28 cellular contexts compared by ENCODE assay signal in genomic region chr7:157439149-157439548, GRCh38.
"Had no signal": no experiment of that assay in that cellular context is flagged by ENCODE, and none has a peak within 500 bp of the region (broad histone marks: within the 10 kb centered on the region; RNA-seq: fewer than 3 reads in every experiment).

No MANE protein-coding gene starts in this region.

- H3K36me3 ChIP-seq: adrenal gland, colonic mucosa, esophagus muscularis mucosa, gastrocnemius medialis, ovary, right atrium auricular region, uterus had no signal

- H3K27ac Mint-ChIP-seq: activated naive CD8-positive, alpha-beta T cell; activated T-cell treated with anti-CD3 and anti-CD28 coated beads, Interleukin-2, amount 50 U/mL, for 72 hours; stimulated activated memory B cell treated with anti-CD40 and anti-IgM and Interleukin-4, amounts not matched to agents 10 μg/mL and 1 μg/mL and 100 μg/mL, for 72 hours; T-helper 2 cell treated with Interferon-gamma antibody and Interleukin-4, amounts not matched to agents 5 μg/mL and 100 μg/mL, for 36 hours had no signal

- H3K36me3 Mint-ChIP-seq: activated naive CD8-positive, alpha-beta T cell; stimulated activated memory B cell treated with anti-CD40 and anti-IgM and Interleukin-4, amounts not matched to agents 10 μg/mL and 1 μg/mL and 100 μg/mL, for 72 hours had no signal

- DNase-seq: activated CD4-positive, CD25-positive, alpha-beta regulatory T cell treated with anti-CD3 and anti-CD28 coated beads, Interleukin-2, amount 50 U/mL, for 72 hours; activated gamma-delta T cell treated with Interleukin-2 at 50 U/mL for 16 hours; activated T-cell treated with anti-CD3 and anti-CD28 coated beads, Interleukin-2, amount 50 U/mL, for 72 hours; colonic mucosa; effector memory CD8-positive, alpha-beta T cell; hypothalamus; mesendoderm; naive B cell; SK-N-SH; stimulated activated CD4-positive, alpha-beta T cell treated with anti-CD3 and anti-CD28 coated beads, Interleukin-1b, Interleukin-23, amount 100 ng/mL, for 48 hours; trophoblast cell; uterus had no signal

- ATAC-seq: activated T-cell treated with anti-CD3 and anti-CD28 coated beads, Interleukin-2, amount 50 U/mL, for 72 hours; effector memory CD8-positive, alpha-beta T cell; gastrocnemius medialis; left colon; psoas muscle; stimulated activated memory B cell treated with anti-CD40 and anti-IgM and Interleukin-4, amounts not matched to agents 10 μg/mL and 1 μg/mL and 100 μg/mL, for 72 hours had no signal

- H3K27me3 ChIP-seq: adrenal gland, colonic mucosa, dorsolateral prefrontal cortex, gastrocnemius medialis, ovary, right atrium auricular region, testis, uterus had no signal

- H3K4me1 ChIP-seq: adrenal gland, colonic mucosa, esophagus muscularis mucosa, gastrocnemius medialis, psoas muscle, right atrium auricular region, testis, uterus had no signal

- H3K4me3 Mint-ChIP-seq: activated naive CD8-positive, alpha-beta T cell; activated T-cell treated with anti-CD3 and anti-CD28 coated beads, Interleukin-2, amount 50 U/mL, for 72 hours; central memory CD8-positive, alpha-beta T cell; effector memory CD8-positive, alpha-beta T cell; neural crest cell; stimulated activated memory B cell treated with anti-CD40 and anti-IgM and Interleukin-4, amounts not matched to agents 10 μg/mL and 1 μg/mL and 100 μg/mL, for 72 hours; T-helper 2 cell treated with Interferon-gamma antibody and Interleukin-4, amounts not matched to agents 5 μg/mL and 100 μg/mL, for 36 hours had no signal

- H3K4me3 ChIP-seq: adrenal gland, colonic mucosa, dorsolateral prefrontal cortex, esophagus muscularis mucosa, gastrocnemius medialis, ovary, psoas muscle, right atrium auricular region, skin epidermis, testis, uterus had no signal

- H3K4me1 Mint-ChIP-seq: stimulated activated memory B cell treated with anti-CD40 and anti-IgM and Interleukin-4, amounts not matched to agents 10 μg/mL and 1 μg/mL and 100 μg/mL, for 72 hours had no signal

- H3K27ac ChIP-seq: adrenal gland, colonic mucosa, dorsolateral prefrontal cortex, esophagus muscularis mucosa, gastrocnemius medialis, ovary, psoas muscle, right atrium auricular region, skin epidermis, testis, uterus, VCaP had no signal

- H3K9me3 Mint-ChIP-seq: activated T-cell treated with anti-CD3 and anti-CD28 coated beads, Interleukin-2, amount 50 U/mL, for 72 hours; central memory CD8-positive, alpha-beta T cell; effector memory CD8-positive, alpha-beta T cell; T-helper 2 cell treated with Interferon-gamma antibody and Interleukin-4, amounts not matched to agents 5 μg/mL and 100 μg/mL, for 36 hours had no signal

- H3K27me3 Mint-ChIP-seq: activated naive CD8-positive, alpha-beta T cell had no signal

- H3K9me3 ChIP-seq: adrenal gland, colonic mucosa, esophagus muscularis mucosa, gastrocnemius medialis, ovary, psoas muscle, right atrium auricular region, SK-N-SH, testis, uterus had no signal
